In the genomic region with DNA sequence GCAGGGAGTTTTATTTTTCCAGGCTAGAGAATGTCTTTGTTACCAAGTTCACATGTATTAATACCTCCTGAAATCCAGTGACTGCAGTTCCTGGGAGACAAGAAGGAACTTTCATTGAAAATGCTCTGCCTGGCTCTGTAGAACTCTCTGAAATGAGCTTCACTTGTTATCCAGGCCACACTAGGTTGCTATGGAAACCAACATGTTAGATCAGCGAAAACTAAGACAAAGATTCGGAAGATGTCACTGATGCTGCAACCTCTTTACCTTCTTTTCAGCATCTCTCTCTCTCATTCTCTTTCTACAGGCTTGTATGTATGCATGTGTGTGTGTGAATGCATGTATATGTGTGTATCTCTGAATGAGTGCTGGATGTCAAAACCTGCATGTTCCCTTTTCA, we compare ENCODE assay signal across 24 cellular contexts.
DNase-seq lines count a peak whose midpoint lies in the region; TF ChIP-seq lines count a peak whose summit lies in the region.
"Had no signal": no experiment of that assay in that cellular context is flagged by ENCODE, and none has a peak within 500 bp of the region (broad histone marks: within the 10 kb centered on the region; RNA-seq: fewer than 3 reads in every experiment).

No MANE protein-coding gene starts in this region.

- intact Hi-C loops in left ventricle myocardium inferior (cut with micrococcal nuclease): loop anchor here (10.0 kb wide), 1 partner anchor 70 kb away; no protein-coding TSS in a partner anchor

- no peaks in the 10 kb centered on the region for H3K9me3 ChIP-seq in endodermal cell (ENCODE audit: control insufficient read depth, low read length)
- H3K9me3 ChIP-seq in neural cell (ENCODE audit: low read length): no peaks in the 10 kb centered on the region
- H3K9me3 ChIP-seq in left ventricle myocardium inferior (replicated peaks): no peaks in the 10 kb centered on the region
- H3K9me3 ChIP-seq: body of pancreas, gastroesophageal sphincter, SK-N-SH had no signal

- H3K4me2 ChIP-seq in neural cell (ENCODE audit: low read length): no peak overlapping the region
- H3K4me2 ChIP-seq: SK-N-SH, smooth muscle cell had no signal

- H3K4me1 Mint-ChIP-seq in endodermal cell: peaks cover 12% of the 10 kb centered on the region
- H3K4me1 Mint-ChIP-seq: CD14-positive monocyte had no signal

- H3K36me3 ChIP-seq in endodermal cell (ENCODE audit: control insufficient read depth, insufficient read depth, low read length) (no peaks in the 10 kb centered on the region), neural cell (ENCODE audit: insufficient read depth, low read length) (no peaks in the 10 kb centered on the region), left ventricle myocardium inferior (no peaks in the 10 kb centered on the region)
- H3K36me3 ChIP-seq: gastroesophageal sphincter had no signal

- peaks cover 18% of the 10 kb centered on the region for H3K27me3 ChIP-seq in endodermal cell (ENCODE audit: control insufficient read depth, insufficient read depth, low read length, poor library complexity, severe bottlenecking)
- H3K27me3 ChIP-seq in neural cell (ENCODE audit: insufficient read depth, low read depth, low read length): no peaks in the 10 kb centered on the region
- no peaks in the 10 kb centered on the region for H3K27me3 ChIP-seq in left ventricle myocardium inferior (ENCODE audit: low read depth)
- H3K27me3 ChIP-seq: body of pancreas, gastroesophageal sphincter had no signal

- no peaks in the 10 kb centered on the region for H3K79me2 ChIP-seq in neural cell (replicated peaks; ENCODE audit: insufficient read depth, low read length)

- H3K4me3 ChIP-seq in endodermal cell (ENCODE audit: low read length) (no peak overlapping the region), neural cell (ENCODE audit: low read length) (no peak overlapping the region), left ventricle myocardium inferior (no peak overlapping the region)
- H3K4me3 ChIP-seq: body of pancreas, gastroesophageal sphincter, GM23248, smooth muscle cell had no signal

- TF ChIP-seq EP300 in neural cell (conservative IDR thresholded peaks at IDR 0.05; ENCODE audit: poor library complexity, severe bottlenecking): no peak

- H3K4me1 ChIP-seq in endodermal cell (ENCODE audit: control insufficient read depth, insufficient read depth, low read length) (peaks cover 3% of the 10 kb centered on the region), left ventricle myocardium inferior (peaks cover 24% of the 10 kb centered on the region)
- H3K4me1 ChIP-seq: body of pancreas, gastroesophageal sphincter had no signal

- H4K20me1 ChIP-seq in neural cell (ENCODE audit: insufficient read depth): no peaks in the 10 kb centered on the region

- no peaks in the 10 kb centered on the region for H3K9me2 ChIP-seq in neural cell (ENCODE audit: insufficient read depth, low read length)
- H3K9me2 ChIP-seq: SK-N-SH had no signal

- no peaks in the 10 kb centered on the region for H3F3A ChIP-seq in neural cell (ENCODE audit: insufficient read depth, low read length, poor library complexity, severe bottlenecking)

- no peaks in the 10 kb centered on the region for H3K36me3 Mint-ChIP-seq in endodermal cell (ENCODE audit: low read depth)
- H3K36me3 Mint-ChIP-seq: CD14-positive monocyte had no signal

- peak; percentile 26 for DNase-seq in NCI-H2227 (lab: John Stamatoyannopoulos, UW; ENCODE audit: unreplicated experiment)
- DNase-seq in NCI-H2227 treated with DMSO at 0.1 percent for 48 hours (lab: John Stamatoyannopoulos, UW): no peak
- no peak for DNase-seq in endodermal cell
- DNase-seq in superior temporal gyrus (ENCODE audit: extremely low spot score): peak; percentile 65
- DNase-seq in activated gamma-delta T cell treated with Interleukin-2 at 50 U/mL for 16 hours: no peak
- DNase-seq in left ventricle myocardium inferior: no peak
- DNase-seq in DMS153 (lab: John Stamatoyannopoulos, UW): no peak
- DNase-seq: activated naive CD4-positive, alpha-beta T cell treated with anti-CD3 and anti-CD28 coated beads for 36 hours; body of pancreas; DND-41; GM23248; NCI-H1436 treated with DMSO at 0.1 percent for 48 hours; NCI-H2107; NCI-H510A treated with DMSO at 0.1 percent for 48 hours; NK-92 treated with Interleukin-12 subunit alpha and Interleukin-12 subunit beta, amount 100 ng/mL, for 24 hours; occipital lobe; PC-3; SK-N-SH; stimulated activated CD4-positive, alpha-beta T cell treated with anti-CD3 and anti-CD28 coated beads, Interleukin-1b, Interleukin-23, amount 100 ng/mL, for 48 hours; stimulated activated naive CD8-positive, alpha-beta T cell treated with anti-CD3 and anti-CD28 coated beads, Interleukin-15, Interleukin-2, amounts not matched to agents 100 U/mL and 50 U/mL, for 24 hours had no signal

- TF ChIP-seq CTCF in endodermal cell (conservative IDR thresholded peaks at IDR 0.05): no peak
- no peak for TF ChIP-seq CTCF in neural cell (IDR thresholded peaks at IDR 0.05; ENCODE audit: poor library complexity, severe bottlenecking)
- no peak for TF ChIP-seq CTCF in left ventricle myocardium inferior (IDR thresholded peaks at IDR 0.05; ENCODE audit: borderline replicate concordance)

- peaks cover 6% of the 10 kb centered on the region for H3K27me3 Mint-ChIP-seq in endodermal cell (ENCODE audit: insufficient read depth)

- no peak overlapping the region for H3K27ac Mint-ChIP-seq in endodermal cell
- H3K27ac Mint-ChIP-seq: activated naive CD4-positive, alpha-beta T cell treated with anti-CD3 and anti-CD28 coated beads for 36 hours; CD14-positive monocyte had no signal

- no peak for TF ChIP-seq RAD21 in neural cell (conservative IDR thresholded peaks at IDR 0.05)

- H3K27ac ChIP-seq in endodermal cell (ENCODE audit: low read depth, low read length): peak overlapping the region; percentile 33
- H3K27ac ChIP-seq in neural cell (ENCODE audit: low read length): peak overlapping the region; percentile 4
- H3K27ac ChIP-seq in left ventricle myocardium inferior (replicated peaks): no peak overlapping the region
- H3K27ac ChIP-seq: body of pancreas, gastroesophageal sphincter, GM23248 had no signal

- H3K4me3 Mint-ChIP-seq in endodermal cell: no peak overlapping the region
- H3K4me3 Mint-ChIP-seq: activated naive CD4-positive, alpha-beta T cell treated with anti-CD3 and anti-CD28 coated beads for 36 hours; CD14-positive monocyte had no signal

- no peaks in the 10 kb centered on the region for H3K9me3 Mint-ChIP-seq in endodermal cell
- H3K9me3 Mint-ChIP-seq: activated naive CD4-positive, alpha-beta T cell treated with anti-CD3 and anti-CD28 coated beads for 36 hours; CD14-positive monocyte had no signal

- H3K9ac ChIP-seq in endodermal cell (ENCODE audit: extremely low read depth, low read length, poor library complexity, severe bottlenecking): no peak overlapping the region
- no peak overlapping the region for H3K9ac ChIP-seq in neural cell (ENCODE audit: low read length)
- H3K9ac ChIP-seq: GM23248, SK-N-SH had no signal

- 89% methylated on average over 2 of the region's 2 CpGs; no CpG with 5 or more reads in 1 of the 2 experiments for WGBS in endodermal cell (ENCODE audit: insufficient coverage in 1 of 2, insufficient read length in 1 of 2), 2 experiments

- H2AFZ ChIP-seq in neural cell (ENCODE audit: low read depth, low read length): no peak overlapping the region
- H2AFZ ChIP-seq: GM23248 had no signal

TF ChIP-seq in neural cell, 6 proteins besides CTCF, POLR2A, EP300 and RAD21:
- TF ChIP-seq SMC3 (conservative IDR thresholded peaks at IDR 0.05; ENCODE audit: poor library complexity): no peak
- TF ChIP-seq POLR2AphosphoS5 (IDR thresholded peaks at IDR 0.05): no peak
- TF ChIP-seq, protein P1, sequence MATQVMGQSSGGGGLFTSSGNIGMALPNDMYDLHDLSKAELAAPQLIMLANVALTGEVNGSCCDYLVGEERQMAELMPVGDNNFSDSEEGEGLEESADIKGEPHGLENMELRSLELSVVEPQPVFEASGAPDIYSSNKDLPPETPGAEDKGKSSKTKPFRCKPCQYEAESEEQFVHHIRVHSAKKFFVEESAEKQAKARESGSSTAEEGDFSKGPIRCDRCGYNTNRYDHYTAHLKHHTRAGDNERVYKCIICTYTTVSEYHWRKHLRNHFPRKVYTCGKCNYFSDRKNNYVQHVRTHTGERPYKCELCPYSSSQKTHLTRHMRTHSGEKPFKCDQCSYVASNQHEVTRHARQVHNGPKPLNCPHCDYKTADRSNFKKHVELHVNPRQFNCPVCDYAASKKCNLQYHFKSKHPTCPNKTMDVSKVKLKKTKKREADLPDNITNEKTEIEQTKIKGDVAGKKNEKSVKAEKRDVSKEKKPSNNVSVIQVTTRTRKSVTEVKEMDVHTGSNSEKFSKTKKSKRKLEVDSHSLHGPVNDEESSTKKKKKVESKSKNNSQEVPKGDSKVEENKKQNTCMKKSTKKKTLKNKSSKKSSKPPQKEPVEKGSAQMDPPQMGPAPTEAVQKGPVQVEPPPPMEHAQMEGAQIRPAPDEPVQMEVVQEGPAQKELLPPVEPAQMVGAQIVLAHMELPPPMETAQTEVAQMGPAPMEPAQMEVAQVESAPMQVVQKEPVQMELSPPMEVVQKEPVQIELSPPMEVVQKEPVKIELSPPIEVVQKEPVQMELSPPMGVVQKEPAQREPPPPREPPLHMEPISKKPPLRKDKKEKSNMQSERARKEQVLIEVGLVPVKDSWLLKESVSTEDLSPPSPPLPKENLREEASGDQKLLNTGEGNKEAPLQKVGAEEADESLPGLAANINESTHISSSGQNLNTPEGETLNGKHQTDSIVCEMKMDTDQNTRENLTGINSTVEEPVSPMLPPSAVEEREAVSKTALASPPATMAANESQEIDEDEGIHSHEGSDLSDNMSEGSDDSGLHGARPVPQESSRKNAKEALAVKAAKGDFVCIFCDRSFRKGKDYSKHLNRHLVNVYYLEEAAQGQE (IDR thresholded peaks at IDR 0.05; ENCODE audit: borderline replicate concordance): no peak
- no peak for TF ChIP-seq EZH2 (IDR thresholded peaks at IDR 0.05; ENCODE audit: borderline replicate concordance, insufficient read depth, low read length, poor library complexity, severe bottlenecking)
- no peak for TF ChIP-seq MXI1 (conservative IDR thresholded peaks at IDR 0.05; ENCODE audit: poor library complexity, severe bottlenecking)
- TF ChIP-seq TAF1 (IDR thresholded peaks at IDR 0.05; ENCODE audit: low read depth): no peak

Comparison
In these comparisons a context has a peak if more than half of its experiments do, and no peak if none do; other contexts are left out.
1. DNase-seq: peak in NCI-H2227 (single experiment) and superior temporal gyrus (single experiment); none in NCI-H2227 treated with DMSO at 0.1 percent for 48 hours (single experiment), endodermal cell (single experiment), activated gamma-delta T cell treated with Interleukin-2 at 50 U/mL for 16 hours (single experiment), left ventricle myocardium inferior (single experiment) and DMS153 (single experiment).